In genomic region chr20:462199-462991, GRCh38 we compare ENCODE assay signal across 8 cellular contexts. TPM values are rescaled to one million over a fixed set of nuclear protein-coding genes. Genes with fewer than 3 reads are reported as not detected.
DNase-seq lines count a peak whose midpoint lies in the region; ATAC-seq and TF ChIP-seq lines count a peak whose summit lies in the region.

Gene TBC1D20, minus strand, starts transcription at chr20:462533. Its CDS starts 128 bp downstream, at chr20:462405.

- POLR2A ChIA-PET in CD8-positive, alpha-beta T cell (lab: Charles Lee): interaction anchor here (0.7 to 1.7 kb wide), 8 partner anchors 16 to 83 kb away, joined by 3 to 11 read pairs (median 3); partner anchors contain the start of gene CSNK2A1

- no peaks in the 10 kb centered on the region for H3K9me3 ChIP-seq in CD8-positive, alpha-beta T cell (ENCODE audit: low read length)
- peaks cover 0 to under 1% of the 10 kb centered on the region in 2 donors for H3K9me3 ChIP-seq in duodenal mucosa (ENCODE audit: control insufficient read depth in 1 of 2, low read length in 2 of 2)

- H3K36me3 ChIP-seq in CD8-positive, alpha-beta T cell (ENCODE audit: insufficient read depth, low read length): no peaks in the 10 kb centered on the region
- H3K36me3 ChIP-seq in duodenal mucosa (ENCODE audit: control insufficient read depth in 1 of 2, insufficient read depth in 2 of 2, low read length in 2 of 2): no peaks in the 10 kb centered on the region

- H3K4me1 ChIP-seq in CD8-positive, alpha-beta T cell (ENCODE audit: insufficient read depth, low read length): peaks cover 30% of the 10 kb centered on the region
- H3K4me1 ChIP-seq in duodenal mucosa (ENCODE audit: control insufficient read depth in 1 of 2, insufficient read depth in 2 of 2, low read length in 2 of 2): peaks cover 17 to 30% of the 10 kb centered on the region in 2 donors

- no peak for TF ChIP-seq CTCF in CD8-positive, alpha-beta T cell (IDR thresholded peaks at IDR 0.05)
- TF ChIP-seq CTCF in lower leg skin (IDR thresholded peaks at IDR 0.05): no peak

- DNase-seq in CD8-positive, alpha-beta T cell: peak; percentile 72 to 91 (median 83)
- DNase-seq in HK-2 (ENCODE audit: unreplicated experiment): peak; percentile 89
- peak; percentile 94 for DNase-seq in NCI-H82 (lab: John Stamatoyannopoulos, UW)
- peak; percentile 78 to 82 for DNase-seq in activated CD4-positive, alpha-beta T cell treated with anti-CD3 and anti-CD28 coated beads, Interleukin-2, amount 50 U/mL, for 48 hours
- DNase-seq in lower leg skin (ENCODE audit: low spot score in 2 of 2): peak; percentile 80 to 94
- peak; percentile 71 to 86 for DNase-seq in stimulated activated CD4-positive, alpha-beta T cell treated with anti-CD3 and anti-CD28 coated beads, Interleukin-4, amount 100 ng/mL, for 48 hours (ENCODE audit: low read depth in 2 of 2)

- H3K9me3 Mint-ChIP-seq in CD8-positive, alpha-beta T cell: no peaks in the 10 kb centered on the region

- no peaks in the 10 kb centered on the region for H3K27me3 ChIP-seq in CD8-positive, alpha-beta T cell (ENCODE audit: insufficient read depth, low read length)
- H3K27me3 ChIP-seq in duodenal mucosa (ENCODE audit: control insufficient read depth in 1 of 2, insufficient read depth in 2 of 2, low read length in 2 of 2): no peaks in the 10 kb centered on the region

- CTCF ChIA-PET in CD8-positive, alpha-beta T cell (lab: Charles Lee): interaction anchor here (1.2 to 2.7 kb wide), 6 partner anchors 14 to 108 kb away, joined by 3 to 11 read pairs (median 4); no protein-coding TSS in a partner anchor

- TF ChIP-seq POLR2A in lower leg skin (IDR thresholded peaks at IDR 0.05): no peak

- H3K4me1 Mint-ChIP-seq in CD8-positive, alpha-beta T cell (ENCODE audit: low read depth): peaks cover 45% of the 10 kb centered on the region

- peak within 1 kb of the TSS; percentile 99 for H3K4me3 Mint-ChIP-seq in CD8-positive, alpha-beta T cell

- H3K27ac Mint-ChIP-seq in CD8-positive, alpha-beta T cell: peak within 1 kb of the TSS; percentile 96

- intact Hi-C loops in CD8-positive, alpha-beta T cell (cut with DNase I, micrococcal nuclease): loop anchor here (1.0 to 5.0 kb wide), 7 partner anchors 17 to 110 kb away; partner anchors contain the start of gene RBCK1 (in 1 of the 2)
- intact Hi-C loops in lower leg skin (cut with DNase I; ENCODE audit: low total_unique reads): no loop called here

- peak within 1 kb of the TSS; percentile 67 for H3K27ac ChIP-seq in CD8-positive, alpha-beta T cell (ENCODE audit: low read depth, low read length)
- H3K27ac ChIP-seq in duodenal mucosa (ENCODE audit: low read depth, low read length): peak within 1 kb of the TSS; percentile 80

- no peaks in the 10 kb centered on the region for H3K27me3 Mint-ChIP-seq in CD8-positive, alpha-beta T cell (ENCODE audit: low read depth)

- H3K9ac ChIP-seq in duodenal mucosa (ENCODE audit: low read depth in 1 of 2, low read length in 2 of 2): peak within 1 kb of the TSS; percentile 90 to 91

- 1 to 2% methylated on average over 36 to 39 of the region's 80 CpGs for WGBS in lower leg skin, 2 donors

- H3K36me3 Mint-ChIP-seq in CD8-positive, alpha-beta T cell: peaks cover 9% of the 10 kb centered on the region

- peak within 1 kb of the TSS; percentile 74 for H3K4me3 ChIP-seq in CD8-positive, alpha-beta T cell (ENCODE audit: low read depth, low read length)
- peak within 1 kb of the TSS; percentile 92 to 94 for H3K4me3 ChIP-seq in duodenal mucosa (ENCODE audit: low read depth in 1 of 2, low read length in 2 of 2)
- H3K4me3 ChIP-seq in lower leg skin (ENCODE audit: low read depth, poor library complexity, severe bottlenecking): peak within 1 kb of the TSS; percentile 90

- ATAC-seq in CD8-positive, alpha-beta T cell: peak; percentile 95
- ATAC-seq in GM19455 (IDR thresholded peaks at IDR 0.05; ENCODE audit: unreplicated experiment): peak; percentile 89

RNA-seq across cellular contexts. Expression of gene TBC1D20, which starts in this region (rescaled TPM):
- 10 to 100 TPM; 18.5 to 20.3 TPM for total RNA-seq in CD8-positive, alpha-beta T cell
- 10 to 100 TPM; 36.5 to 44.8 (median 42.5) TPM for total RNA-seq in lower leg skin

Comparison
In these comparisons a context has a peak if more than half of its experiments do, and no peak if none do; other contexts are left out.
1. Peak in every context shown above with its lines: DNase-seq, ATAC-seq, H3K4me3 ChIP-seq and H3K27ac ChIP-seq.